In genomic region chr4:1720163-1720983, GRCh38 we compare ENCODE assay signal across 8 cellular contexts. TPM values are rescaled to one million over a fixed set of nuclear protein-coding genes. Genes with fewer than 3 reads are reported as not detected.
DNase-seq lines count a peak whose midpoint lies in the region; ATAC-seq and TF ChIP-seq lines count a peak whose summit lies in the region.

No MANE protein-coding gene starts in this region.

- POLR2A ChIA-PET in CD4-positive, alpha-beta T cell (lab: Charles Lee): interaction anchor here (0.9 to 12.1 kb wide), 10 partner anchors 11 to 1243 kb away, joined by 3 to 205 read pairs (median 3); partner anchors contain the start of genes FAM53A, GRK4, NOP14 and NSD2
- POLR2A ChIA-PET in activated B cell treated with CpG ODN at 0.5 μM for 24 hours (lab: Charles Lee): interaction anchor here (0.5 to 8.1 kb wide), 10 partner anchors 7 to 799 kb away, joined by 3 to 138 read pairs (median 3); partner anchors contain the start of genes LETM1 and SLBP

- H3K27ac ChIP-seq in CD4-positive, alpha-beta T cell (ENCODE audit: low read depth, low read length): peak overlapping the region; percentile 67

- DNase-seq in CD4-positive, alpha-beta T cell: peak in 7 of 10 experiments; percentile 17 to 58 (median 33)
- DNase-seq in activated B cell treated with CpG ODN at 0.5 μM for 24 hours (peak; percentile 50), lung microvascular endothelial cell (ENCODE audit: low read depth in 2 of 2) (peak; percentile 55 to 58), NCI-H446 treated with DMSO at 0.1 percent for 48 hours (lab: John Stamatoyannopoulos, UW) (no peak)
- peak; percentile 45 for DNase-seq in effector CD4-positive, alpha-beta T cell
- peak; percentile 51 to 66 for DNase-seq in stimulated activated naive CD8-positive, alpha-beta T cell treated with anti-CD3 and anti-CD28 coated beads, Interleukin-15, amount 100 ng/mL, for 72 hours

- peak overlapping the region; percentile 99 for H3K27ac Mint-ChIP-seq in CD4-positive, alpha-beta T cell
- H3K27ac Mint-ChIP-seq in activated B cell treated with CpG ODN at 0.5 μM for 24 hours: peak overlapping the region; percentile 87
- H3K27ac Mint-ChIP-seq in stimulated activated naive CD8-positive, alpha-beta T cell treated with anti-CD3 and anti-CD28 coated beads, Interleukin-15, amount 100 ng/mL, for 72 hours: peak overlapping the region; percentile 98

- no peaks in the 10 kb centered on the region for H3K27me3 Mint-ChIP-seq in CD4-positive, alpha-beta T cell
- no peaks in the 10 kb centered on the region for H3K27me3 Mint-ChIP-seq in activated B cell treated with CpG ODN at 0.5 μM for 24 hours
- no peaks in the 10 kb centered on the region for H3K27me3 Mint-ChIP-seq in stimulated activated naive CD8-positive, alpha-beta T cell treated with anti-CD3 and anti-CD28 coated beads, Interleukin-15, amount 100 ng/mL, for 72 hours

- peak; percentile 3 for ATAC-seq in CD4-positive, alpha-beta T cell (ENCODE audit: poor library complexity)
- ATAC-seq in HG03457 (IDR thresholded peaks at IDR 0.05; ENCODE audit: unreplicated experiment) (peak; percentile 7), activated B cell treated with CpG ODN at 0.5 μM for 24 hours (ENCODE audit: low read depth) (peak; percentile 6)
- ATAC-seq in stimulated activated naive CD8-positive, alpha-beta T cell treated with anti-CD3 and anti-CD28 coated beads, Interleukin-15, amount 100 ng/mL, for 72 hours: peak; percentile 41

- peaks cover 25% of the 10 kb centered on the region for H3K36me3 Mint-ChIP-seq in CD4-positive, alpha-beta T cell (ENCODE audit: low read depth)
- peaks cover 14% of the 10 kb centered on the region for H3K36me3 Mint-ChIP-seq in activated B cell treated with CpG ODN at 0.5 μM for 24 hours (ENCODE audit: low read depth)

- CTCF ChIA-PET in CD4-positive, alpha-beta T cell (lab: Charles Lee): interaction anchor here (2.9 kb wide), 1 partner anchor 27 kb away, joined by 18 read pairs; no protein-coding TSS in a partner anchor
- CTCF ChIA-PET in activated B cell treated with CpG ODN at 0.5 μM for 24 hours (lab: Charles Lee): interaction anchor here (0.8 to 4.1 kb wide), 3 partner anchors 8 to 28 kb away, joined by 3 to 28 read pairs (median 4); partner anchors contain the start of gene SLBP

- H3K9me3 Mint-ChIP-seq in CD4-positive, alpha-beta T cell: no peaks in the 10 kb centered on the region
- H3K9me3 Mint-ChIP-seq in activated B cell treated with CpG ODN at 0.5 μM for 24 hours: no peaks in the 10 kb centered on the region
- H3K9me3 Mint-ChIP-seq in stimulated activated naive CD8-positive, alpha-beta T cell treated with anti-CD3 and anti-CD28 coated beads, Interleukin-15, amount 100 ng/mL, for 72 hours: no peaks in the 10 kb centered on the region

- TF ChIP-seq CTCF in CD4-positive, alpha-beta T cell (IDR thresholded peaks at IDR 0.05): no peak
- no peak for TF ChIP-seq CTCF in activated B cell treated with CpG ODN at 0.5 μM for 24 hours (IDR thresholded peaks at IDR 0.05)

- H3K4me3 Mint-ChIP-seq in CD4-positive, alpha-beta T cell: peak overlapping the region; percentile 87
- H3K4me3 Mint-ChIP-seq in activated B cell treated with CpG ODN at 0.5 μM for 24 hours: peak overlapping the region; percentile 89
- peak overlapping the region; percentile 94 to 98 for H3K4me3 Mint-ChIP-seq in stimulated activated naive CD8-positive, alpha-beta T cell treated with anti-CD3 and anti-CD28 coated beads, Interleukin-15, amount 100 ng/mL, for 72 hours

- intact Hi-C loops in CD4-positive, alpha-beta T cell (cut with DNase I, micrococcal nuclease): loop anchor here (5.0 to 10.0 kb wide), 5 partner anchors 38 to 1354 kb away; partner anchors contain the start of genes CTBP1 (in 1 of the 2), FAM53A (in 1 of the 2), HAUS3 (in 1 of the 2) and HTT (in 1 of the 2)
- intact Hi-C loops in activated B cell treated with CpG ODN at 0.5 μM for 24 hours (cut with micrococcal nuclease): loop anchor here (2.0 to 5.0 kb wide), 2 partner anchors 140 to 708 kb away; partner anchors contain the start of gene FGFRL1

- H3K27me3 ChIP-seq in CD4-positive, alpha-beta T cell (ENCODE audit: control insufficient read depth, insufficient read depth, low read length): no peaks in the 10 kb centered on the region

- no peaks in the 10 kb centered on the region for H3K9me3 ChIP-seq in CD4-positive, alpha-beta T cell (ENCODE audit: control insufficient read depth, low read length)

- TF ChIP-seq POLR2A in GM19099 (IDR thresholded peaks at IDR 0.05; ENCODE audit: extremely low read depth, insufficient read length, low read depth): peak; percentile 46

- peaks cover 52% of the 10 kb centered on the region for H3K4me1 Mint-ChIP-seq in CD4-positive, alpha-beta T cell (ENCODE audit: low read depth)
- H3K4me1 Mint-ChIP-seq in activated B cell treated with CpG ODN at 0.5 μM for 24 hours: peaks cover 69% of the 10 kb centered on the region
- H3K4me1 Mint-ChIP-seq in stimulated activated naive CD8-positive, alpha-beta T cell treated with anti-CD3 and anti-CD28 coated beads, Interleukin-15, amount 100 ng/mL, for 72 hours: peaks cover 83% of the 10 kb centered on the region

RNA-seq across cellular contexts. Expression of gene TMEM129, which starts 0.8 kb away (rescaled TPM):
- 10 to 100 TPM; 17.2 to 17.6 TPM for total RNA-seq in CD4-positive, alpha-beta T cell
- total RNA-seq in activated B cell treated with CpG ODN at 0.5 μM for 24 hours: 23.6 and 23.7 TPM in 2 replicates
- total RNA-seq in lung microvascular endothelial cell: 17.9 and 30.8 TPM in 2 replicates

RNA-seq across cellular contexts. Expression of gene TACC3, which starts 0.9 kb away (rescaled TPM):
- 100 to 1,000 TPM; 123 TPM for total RNA-seq in CD4-positive, alpha-beta T cell
- total RNA-seq in activated B cell treated with CpG ODN at 0.5 μM for 24 hours: 16.1 and 20.5 TPM in 2 replicates
- total RNA-seq in lung microvascular endothelial cell: 4.4 and 10.2 TPM in 2 replicates

RNA-seq across cellular contexts. Expression of gene SLBP, which starts 8.3 kb away (rescaled TPM):
- total RNA-seq in CD4-positive, alpha-beta T cell: 10 to 100 TPM; 45.8 to 47.6 TPM
- 34.0 and 37.8 TPM in 2 replicates for total RNA-seq in activated B cell treated with CpG ODN at 0.5 μM for 24 hours
- 46.0 and 49.4 TPM in 2 replicates for total RNA-seq in lung microvascular endothelial cell

RNA-seq across cellular contexts. Expression of gene FAM53A, which starts 36.3 kb away (rescaled TPM):
- 1 to 10 TPM in 1 of 2 experiments, under 1 TPM in 1; 0.93 to 2.4 TPM for total RNA-seq in CD4-positive, alpha-beta T cell
- 0.81 and 1.2 TPM in 2 replicates for total RNA-seq in activated B cell treated with CpG ODN at 0.5 μM for 24 hours
- total RNA-seq in lung microvascular endothelial cell: 1.1 and 1.4 TPM in 2 replicates
